ENCODE assay signal across 30 cellular contexts in genomic region chr1:82453511-82454185, GRCh38.
A peak's percentile ranks its signal among the peaks of the same experiment; 100 is the strongest.
DNase-seq lines count a peak whose midpoint lies in the region; ATAC-seq, FAIRE-seq and TF ChIP-seq lines count a peak whose summit lies in the region.
"Had no signal": no experiment of that assay in that cellular context is flagged by ENCODE, and none has a peak within 500 bp of the region (broad histone marks: within the 10 kb centered on the region; RNA-seq: fewer than 3 reads in every experiment).

No MANE protein-coding gene starts in this region.

- TF ChIP-seq CTCF in astrocyte (IDR thresholded peaks at IDR 0.05; ENCODE audit: insufficient read depth, low read depth, low read length), result no peak
- TF ChIP-seq CTCF in keratinocyte (optimal IDR thresholded peaks at IDR 0.05 in 1 of 3, IDR thresholded peaks at IDR 0.05 in 1 of 3, conservative IDR thresholded peaks at IDR 0.05 in 1 of 3; ENCODE audit: extremely low read depth in 1 of 3, insufficient read depth in 2 of 3, low read length in 3 of 3), result no peak
- TF ChIP-seq CTCF in Peyer's patch (IDR thresholded peaks at IDR 0.05), result no peak

- dilution Hi-C loops in keratinocyte (cut with MboI; ENCODE audit: extremely low pct_ligation_motif_present, low sequenced_read_pairs), result no loop called here

- H4K20me1 ChIP-seq in astrocyte (ENCODE audit: insufficient read depth, low read length) (no peaks in the 10 kb centered on the region), keratinocyte (ENCODE audit: control insufficient read depth, extremely low read depth, insufficient read depth, low read length) (no peaks in the 10 kb centered on the region)

- no peak overlapping the region for H3K4me3 ChIP-seq in astrocyte (ENCODE audit: insufficient read depth, low read depth, low read length)
- no peak overlapping the region for H3K4me3 ChIP-seq in keratinocyte (ENCODE audit: control insufficient read depth in 2 of 3, extremely low read depth in 1 of 3, insufficient read depth in 2 of 3, low read depth in 1 of 3, low read length in 3 of 3)
- H3K4me3 ChIP-seq in Peyer's patch, result no peak overlapping the region
- H3K4me3 ChIP-seq: HAP-1, PC-9 had no signal

- H3K27ac ChIP-seq in astrocyte (ENCODE audit: low read depth, low read length) (no peak overlapping the region), keratinocyte (ENCODE audit: control insufficient read depth, insufficient read depth, low read length) (no peak overlapping the region), Peyer's patch (no peak overlapping the region)
- H3K27ac ChIP-seq: 22Rv1, KMS-11, PC-9 had no signal

- H3K9me3 ChIP-seq in astrocyte (ENCODE audit: insufficient read depth, low read depth, low read length), result peaks cover 10% of the 10 kb centered on the region
- peaks cover 6% of the 10 kb centered on the region for H3K9me3 ChIP-seq in keratinocyte (ENCODE audit: control insufficient read depth, low read depth, low read length)
- H3K9me3 ChIP-seq in Peyer's patch, result no peaks in the 10 kb centered on the region

- H3K4me2 ChIP-seq in astrocyte (ENCODE audit: low read length) (no peak overlapping the region), keratinocyte (ENCODE audit: control insufficient read depth, extremely low read depth, insufficient read depth, low read depth, low read length) (no peak overlapping the region)
- H3K4me2 ChIP-seq: KMS-11, PC-9 had no signal

- H2AFZ ChIP-seq in astrocyte (ENCODE audit: low read depth, low read length) (no peak overlapping the region), keratinocyte (ENCODE audit: control insufficient read depth, low read length) (peak overlapping the region; percentile 42)
- H2AFZ ChIP-seq: PC-9 had no signal

- H3K9me3 Mint-ChIP-seq in activated naive CD8-positive, alpha-beta T cell treated with anti-CD3 and anti-CD28 coated beads for 36 hours, result peaks cover 8% of the 10 kb centered on the region
- peaks cover 25% of the 10 kb centered on the region for H3K9me3 Mint-ChIP-seq in activated naive CD8-positive, alpha-beta T cell treated with anti-CD3 and anti-CD28 coated beads, Interleukin-2, amount 50 U/mL, for 24 hours
- peaks cover 6% of the 10 kb centered on the region for H3K9me3 Mint-ChIP-seq in astrocyte (ENCODE audit: unreplicated experiment)

- no peaks in the 10 kb centered on the region for H3K4me1 Mint-ChIP-seq in activated naive CD8-positive, alpha-beta T cell treated with anti-CD3 and anti-CD28 coated beads for 36 hours
- peaks cover 7% of the 10 kb centered on the region for H3K4me1 Mint-ChIP-seq in activated naive CD8-positive, alpha-beta T cell treated with anti-CD3 and anti-CD28 coated beads, Interleukin-2, amount 50 U/mL, for 24 hours
- H3K4me1 Mint-ChIP-seq in astrocyte (ENCODE audit: low read depth, unreplicated experiment), result peaks cover 10% of the 10 kb centered on the region
- H3K4me1 Mint-ChIP-seq: B cell; CD14-positive monocyte; CD8-positive, alpha-beta memory T cell; IgD-negative memory B cell had no signal

- H3K27me3 Mint-ChIP-seq in activated naive CD8-positive, alpha-beta T cell treated with anti-CD3 and anti-CD28 coated beads for 36 hours, result peaks cover 6% of the 10 kb centered on the region
- no peaks in the 10 kb centered on the region for H3K27me3 Mint-ChIP-seq in activated naive CD8-positive, alpha-beta T cell treated with anti-CD3 and anti-CD28 coated beads, Interleukin-2, amount 50 U/mL, for 24 hours
- no peaks in the 10 kb centered on the region for H3K27me3 Mint-ChIP-seq in astrocyte (ENCODE audit: low read depth, unreplicated experiment)
- H3K27me3 Mint-ChIP-seq: B cell; CD8-positive, alpha-beta memory T cell; IgD-negative memory B cell had no signal

- H3K27ac Mint-ChIP-seq in activated naive CD8-positive, alpha-beta T cell treated with anti-CD3 and anti-CD28 coated beads for 36 hours, result peak overlapping the region; percentile 1
- H3K27ac Mint-ChIP-seq in activated naive CD8-positive, alpha-beta T cell treated with anti-CD3 and anti-CD28 coated beads, Interleukin-2, amount 50 U/mL, for 24 hours, result no peak overlapping the region
- H3K27ac Mint-ChIP-seq in astrocyte (ENCODE audit: unreplicated experiment), result no peak overlapping the region
- H3K27ac Mint-ChIP-seq: B cell; CD14-positive monocyte; CD8-positive, alpha-beta memory T cell; IgD-negative memory B cell had no signal

- no peak for ATAC-seq in activated naive CD8-positive, alpha-beta T cell treated with anti-CD3 and anti-CD28 coated beads, Interleukin-2, amount 50 U/mL, for 24 hours

- H3K27me3 ChIP-seq in astrocyte (ENCODE audit: insufficient read depth, low read length) (no peaks in the 10 kb centered on the region), keratinocyte (ENCODE audit: control insufficient read depth, extremely low read depth, insufficient read depth, low read length) (no peaks in the 10 kb centered on the region), Peyer's patch (no peaks in the 10 kb centered on the region)

- H3K79me2 ChIP-seq in astrocyte (ENCODE audit: insufficient read depth, low read length) (no peaks in the 10 kb centered on the region), keratinocyte (ENCODE audit: control insufficient read depth, insufficient read depth, low read length) (no peaks in the 10 kb centered on the region)

- H3K36me3 ChIP-seq in astrocyte (ENCODE audit: insufficient read depth, low read length), result no peaks in the 10 kb centered on the region
- H3K36me3 ChIP-seq in keratinocyte (ENCODE audit: control insufficient read depth in 2 of 2, extremely low read depth in 1 of 2, insufficient read depth in 2 of 2, low read length in 2 of 2), result no peaks in the 10 kb centered on the region
- H3K36me3 ChIP-seq in Peyer's patch, result no peaks in the 10 kb centered on the region
- H3K36me3 ChIP-seq: HAP-1 had no signal

- FAIRE-seq in astrocyte (lab: Jason Lieb, UNC) (no peak), keratinocyte (lab: Jason Lieb, UNC) (peak; percentile 60)
- FAIRE-seq: GM12891 had no signal

- H3K9ac ChIP-seq in astrocyte (ENCODE audit: low read length) (no peak overlapping the region), keratinocyte (ENCODE audit: control insufficient read depth, extremely low read depth, insufficient read depth, low read length) (no peak overlapping the region)
- H3K9ac ChIP-seq: KMS-11 had no signal

- no peaks in the 10 kb centered on the region for H3K9me1 ChIP-seq in keratinocyte (ENCODE audit: control insufficient read depth, extremely low read depth, insufficient read depth, low read length)

- peaks cover 3% of the 10 kb centered on the region for H3K36me3 Mint-ChIP-seq in activated naive CD8-positive, alpha-beta T cell treated with anti-CD3 and anti-CD28 coated beads for 36 hours
- H3K36me3 Mint-ChIP-seq in activated naive CD8-positive, alpha-beta T cell treated with anti-CD3 and anti-CD28 coated beads, Interleukin-2, amount 50 U/mL, for 24 hours (ENCODE audit: low read depth), result no peaks in the 10 kb centered on the region
- no peaks in the 10 kb centered on the region for H3K36me3 Mint-ChIP-seq in astrocyte (ENCODE audit: low read depth, unreplicated experiment)
- H3K36me3 Mint-ChIP-seq: CD14-positive monocyte; CD8-positive, alpha-beta memory T cell; IgD-negative memory B cell had no signal

- no peak for TF ChIP-seq POLR2A in Peyer's patch (IDR thresholded peaks at IDR 0.05)

- DNase-seq in activated naive CD8-positive, alpha-beta T cell treated with anti-CD3 and anti-CD28 coated beads for 36 hours, result no peak
- DNase-seq in activated naive CD8-positive, alpha-beta T cell treated with anti-CD3 and anti-CD28 coated beads, Interleukin-2, amount 50 U/mL, for 24 hours, result no peak
- DNase-seq in astrocyte (ENCODE audit: low read depth) (peak; percentile 3), keratinocyte (ENCODE audit: low read depth, low spot score) (no peak), renal cortical epithelial cell (ENCODE audit: low read depth) (peak; percentile 68), Peyer's patch (no peak)
- DNase-seq in activated effector memory CD4-positive, alpha-beta T cell treated with Interleukin-2 at 50 U/mL for 16 hours, result no peak
- DNase-seq in stimulated activated CD4-positive, alpha-beta T cell treated with anti-CD3 and anti-CD28 coated beads, Interleukin-4, amount 100 ng/mL, for 4 hours, result no peak
- DNase-seq: CD8-positive, alpha-beta memory T cell; DMS 273 treated with DMSO at 0.1 percent for 48 hours; EL; GF-D8; GOT3; NCI-H1105; NCI-H146; NCI-H1930; NCI-H2107; NCI-H446; NCI-H526; NCI-H82; PC-9; Right ventricle myocardium superior; RPMI8226 had no signal

- H3K4me1 ChIP-seq in astrocyte (ENCODE audit: insufficient read depth, low read length) (no peaks in the 10 kb centered on the region), keratinocyte (ENCODE audit: control insufficient read depth, extremely low read depth, insufficient read depth, low read length) (peaks cover 4% of the 10 kb centered on the region), Peyer's patch (no peaks in the 10 kb centered on the region)

- H3K4me3 Mint-ChIP-seq in activated naive CD8-positive, alpha-beta T cell treated with anti-CD3 and anti-CD28 coated beads for 36 hours, result no peak overlapping the region
- no peak overlapping the region for H3K4me3 Mint-ChIP-seq in activated naive CD8-positive, alpha-beta T cell treated with anti-CD3 and anti-CD28 coated beads, Interleukin-2, amount 50 U/mL, for 24 hours
- no peak overlapping the region for H3K4me3 Mint-ChIP-seq in astrocyte (ENCODE audit: unreplicated experiment)
- H3K4me3 Mint-ChIP-seq: B cell; CD14-positive monocyte; CD8-positive, alpha-beta memory T cell; IgD-negative memory B cell had no signal

Comparison
In these comparisons a context has a peak if more than half of its experiments do, and no peak if none do; other contexts are left out.
1. DNase-seq: peak in astrocyte (single experiment) and renal cortical epithelial cell (single experiment); none in activated naive CD8-positive, alpha-beta T cell treated with anti-CD3 and anti-CD28 coated beads for 36 hours (single experiment), activated naive CD8-positive, alpha-beta T cell treated with anti-CD3 and anti-CD28 coated beads, Interleukin-2, amount 50 U/mL, for 24 hours (single experiment), keratinocyte (single experiment), activated effector memory CD4-positive, alpha-beta T cell treated with Interleukin-2 at 50 U/mL for 16 hours (single experiment), stimulated activated CD4-positive, alpha-beta T cell treated with anti-CD3 and anti-CD28 coated beads, Interleukin-4, amount 100 ng/mL, for 4 hours (0 of 2) and Peyer's patch (0 of 3).